22 cellular contexts compared by ENCODE assay signal in the genomic region with DNA sequence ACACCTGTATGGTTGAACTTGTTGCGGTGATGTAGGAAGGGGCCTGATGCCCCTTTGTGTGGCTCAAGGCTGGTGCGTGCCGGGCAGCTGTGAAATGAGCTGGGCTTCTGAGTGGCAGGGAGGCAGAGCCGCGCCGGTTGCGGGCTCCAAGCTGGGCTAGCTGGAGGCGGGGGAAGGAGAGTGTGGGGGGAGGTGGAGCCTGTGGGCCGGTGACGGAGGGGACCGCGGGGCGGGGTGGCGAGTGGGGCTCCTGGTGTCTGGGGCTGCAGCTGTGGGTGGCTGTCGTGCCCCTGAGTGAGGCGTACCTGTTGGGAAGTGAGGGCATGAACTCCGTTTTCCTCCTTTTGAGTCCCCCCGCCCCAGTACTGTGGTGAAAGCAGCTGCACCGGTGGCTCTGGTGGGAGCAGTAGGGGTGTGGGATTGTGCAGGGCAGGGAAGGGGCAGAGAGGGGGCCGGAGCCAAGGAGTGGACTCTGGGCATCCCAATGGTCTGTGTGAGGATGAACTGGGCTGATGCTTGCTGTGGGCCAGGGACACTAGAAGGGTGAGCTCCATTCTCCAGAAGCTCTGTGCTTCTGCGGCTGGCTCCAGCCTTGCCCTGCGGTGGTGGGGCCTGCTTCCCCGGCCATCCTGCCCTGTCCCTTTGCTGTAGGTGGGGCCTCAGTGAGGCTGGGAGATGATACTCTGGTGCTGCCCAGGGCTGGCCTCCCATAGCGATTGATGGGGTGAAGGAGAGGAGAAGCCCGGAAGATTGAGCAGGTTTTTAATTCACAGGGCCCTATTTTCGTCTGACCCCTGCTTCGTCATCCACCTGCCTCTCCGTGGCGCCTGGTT. TPM values are rescaled to one million over a fixed set of nuclear protein-coding genes. Genes with fewer than 3 reads are reported as not detected.
A peak's percentile ranks its signal among the peaks of the same experiment; 100 is the strongest.
DNase-seq lines count a peak whose midpoint lies in the region; ATAC-seq and TF ChIP-seq lines count a peak whose summit lies in the region.
"Had no signal": no experiment of that assay in that cellular context is flagged by ENCODE, and none has a peak within 500 bp of the region (broad histone marks: within the 10 kb centered on the region; RNA-seq: fewer than 3 reads in every experiment).

No MANE protein-coding gene starts in this region.

- H3K27me3 ChIP-seq in right atrium auricular region (no peaks in the 10 kb centered on the region), left ventricle myocardium inferior (ENCODE audit: low read depth) (no peaks in the 10 kb centered on the region)
- H3K27me3 ChIP-seq: Peyer's patch, uterus had no signal

- H3K9me3 Mint-ChIP-seq in chondrocyte (ENCODE audit: low read depth) (peaks cover 2% of the 10 kb centered on the region), memory B cell (peaks cover 2% of the 10 kb centered on the region)
- H3K9me3 Mint-ChIP-seq in activated T-cell treated with anti-CD3 and anti-CD28 coated beads, Interleukin-2, amount 50 U/mL, for 4 hours = no peaks in the 10 kb centered on the region
- H3K9me3 Mint-ChIP-seq: activated CD4-positive, alpha-beta memory T cell treated with anti-CD3 and anti-CD28 coated beads for 36 hours; T-helper 2 cell treated with Interferon-gamma antibody and Interleukin-4, amounts not matched to agents 5 μg/mL and 100 μg/mL, for 36 hours had no signal

- peak; percentile 16 for ATAC-seq in memory B cell (ENCODE audit: low read depth)
- ATAC-seq in GM19463 (IDR thresholded peaks at IDR 0.05; ENCODE audit: unreplicated experiment) = no peak
- ATAC-seq in activated T-cell treated with anti-CD3 and anti-CD28 coated beads, Interleukin-2, amount 50 U/mL, for 4 hours = no peak

- intact Hi-C loops in left ventricle myocardium inferior (cut with micrococcal nuclease) = no loop called here

- H3K4me3 ChIP-seq in right atrium auricular region = peak overlapping the region in 1 of 2 donors; percentile 37
- H3K4me3 ChIP-seq in left ventricle myocardium inferior = no peak overlapping the region
- H3K4me3 ChIP-seq: Peyer's patch, uterus had no signal

- DNase-seq in right atrium auricular region (ENCODE audit: low spot score) (peak; percentile 52), left ventricle myocardium inferior (no peak), chondrocyte (ENCODE audit: low spot score) (peak; percentile 83), memory B cell (ENCODE audit: low spot score in 2 of 2) (no peak), T-helper 9 cell (no peak), erythroblast (lab: John Stamatoyannopoulos, UW) (no peak)
- no peak for DNase-seq in activated T-cell treated with anti-CD3 and anti-CD28 coated beads, Interleukin-2, amount 50 U/mL, for 4 hours
- DNase-seq: ACHN; activated CD4-positive, alpha-beta memory T cell treated with anti-CD3 and anti-CD28 coated beads for 36 hours; activated CD4-positive, CD25-positive, alpha-beta regulatory T cell; activated naive CD4-positive, alpha-beta T cell treated with anti-CD3 and anti-CD28 coated beads, Interleukin-2, amount 50 U/mL, for 16 hours; activated T-cell treated with anti-CD3 and anti-CD28 coated beads, Interleukin-2, amount 50 U/mL, for 1 hour; GDM1; NCI-H2029; NCI-H510A; occipital lobe; SK-N-SH; stimulated activated CD4-positive, alpha-beta T cell treated with anti-CD3 and anti-CD28 coated beads, Interleukin-12 subunit alpha, Interleukin-12 subunit beta, amount 100 ng/mL, for 4 hours; uterus had no signal

- H3K27me3 Mint-ChIP-seq in chondrocyte (ENCODE audit: low read depth) (no peaks in the 10 kb centered on the region), memory B cell (no peaks in the 10 kb centered on the region)
- H3K27me3 Mint-ChIP-seq in activated T-cell treated with anti-CD3 and anti-CD28 coated beads, Interleukin-2, amount 50 U/mL, for 4 hours (ENCODE audit: low read depth) = no peaks in the 10 kb centered on the region
- H3K27me3 Mint-ChIP-seq: activated CD4-positive, alpha-beta memory T cell treated with anti-CD3 and anti-CD28 coated beads for 36 hours had no signal

- H3K27ac Mint-ChIP-seq in chondrocyte (ENCODE audit: unreplicated experiment) (no peak overlapping the region), memory B cell (peak overlapping the region; percentile 51)
- H3K27ac Mint-ChIP-seq: activated CD4-positive, alpha-beta memory T cell treated with anti-CD3 and anti-CD28 coated beads for 36 hours; T-helper 2 cell treated with Interferon-gamma antibody and Interleukin-4, amounts not matched to agents 5 μg/mL and 100 μg/mL, for 36 hours had no signal

- H3K36me3 Mint-ChIP-seq in chondrocyte (ENCODE audit: low read depth) (peaks cover 3% of the 10 kb centered on the region), memory B cell (peaks cover 14% of the 10 kb centered on the region)
- H3K36me3 Mint-ChIP-seq in activated T-cell treated with anti-CD3 and anti-CD28 coated beads, Interleukin-2, amount 50 U/mL, for 4 hours (ENCODE audit: insufficient read depth) = peaks cover 7% of the 10 kb centered on the region

- TF ChIP-seq POLR2A in erythroblast (IDR thresholded peaks at IDR 0.05; ENCODE audit: low read length) = no peak

- H3K4me1 ChIP-seq in right atrium auricular region (peaks cover 0 to 56% of the 10 kb centered on the region in 2 donors), left ventricle myocardium inferior (peaks cover 76% of the 10 kb centered on the region)

- TF ChIP-seq CTCF in right atrium auricular region (IDR thresholded peaks at IDR 0.05) (no peak), left ventricle myocardium inferior (IDR thresholded peaks at IDR 0.05; ENCODE audit: borderline replicate concordance) (no peak), chondrocyte (IDR thresholded peaks at IDR 0.05) (no peak)

- H3K9me3 ChIP-seq in right atrium auricular region = no peaks in the 10 kb centered on the region
- no peaks in the 10 kb centered on the region for H3K9me3 ChIP-seq in left ventricle myocardium inferior (replicated peaks)
- H3K9me3 ChIP-seq: Peyer's patch, SK-N-SH, uterus had no signal

- peaks cover 25% of the 10 kb centered on the region for H3K4me1 Mint-ChIP-seq in chondrocyte (ENCODE audit: low read depth)
- peaks cover 49% of the 10 kb centered on the region for H3K4me1 Mint-ChIP-seq in memory B cell
- peaks cover 41% of the 10 kb centered on the region for H3K4me1 Mint-ChIP-seq in activated T-cell treated with anti-CD3 and anti-CD28 coated beads, Interleukin-2, amount 50 U/mL, for 4 hours (ENCODE audit: low read depth)

- H3K4me3 Mint-ChIP-seq in chondrocyte (ENCODE audit: unreplicated experiment) = no peak overlapping the region
- no peak overlapping the region for H3K4me3 Mint-ChIP-seq in memory B cell
- H3K4me3 Mint-ChIP-seq in activated T-cell treated with anti-CD3 and anti-CD28 coated beads, Interleukin-2, amount 50 U/mL, for 4 hours = no peak overlapping the region
- H3K4me3 Mint-ChIP-seq: activated CD4-positive, alpha-beta memory T cell treated with anti-CD3 and anti-CD28 coated beads for 36 hours; T-helper 2 cell treated with Interferon-gamma antibody and Interleukin-4, amounts not matched to agents 5 μg/mL and 100 μg/mL, for 36 hours had no signal

- H3K36me3 ChIP-seq in right atrium auricular region (no peaks in the 10 kb centered on the region), left ventricle myocardium inferior (no peaks in the 10 kb centered on the region)
- H3K36me3 ChIP-seq: Peyer's patch, uterus had no signal

- H3K27ac ChIP-seq in right atrium auricular region = peak overlapping the region; percentile 59 to 73
- no peak overlapping the region for H3K27ac ChIP-seq in left ventricle myocardium inferior (replicated peaks)
- H3K27ac ChIP-seq: Peyer's patch, uterus had no signal

RNA-seq across cellular contexts. Expression of a gene that starts 41.7 kb away (rescaled TPM):
- total RNA-seq in right atrium auricular region (100 to 1,000 TPM; 116 to 143 TPM), left ventricle myocardium inferior (105 TPM), chondrocyte (29.5 to 40.6 TPM (median 40.1 TPM) in 3 replicates)
- total RNA-seq in activated T-cell treated with anti-CD3 and anti-CD28 coated beads, Interleukin-2, amount 50 U/mL, for 4 hours = 1 to 10 TPM; 5.8 to 8.8 (median 6.9) TPM

Comparison
In these comparisons a context has a peak if more than half of its experiments do, and no peak if none do; other contexts are left out.
1. DNase-seq: peak in right atrium auricular region (single experiment) and chondrocyte (single experiment); none in left ventricle myocardium inferior (single experiment), memory B cell (0 of 2), T-helper 9 cell (single experiment), erythroblast (0 of 2) and activated T-cell treated with anti-CD3 and anti-CD28 coated beads, Interleukin-2, amount 50 U/mL, for 4 hours (single experiment).